24 cellular contexts compared by ENCODE assay signal in genomic region chr10:111974325-111974724, GRCh38.
"Had no signal": no experiment of that assay in that cellular context is flagged by ENCODE, and none has a peak within 500 bp of the region (broad histone marks: within the 10 kb centered on the region; RNA-seq: fewer than 3 reads in every experiment).

No MANE protein-coding gene starts in this region.

- H3K36me3 ChIP-seq: brain microvascular endothelial cell, cardiac muscle cell, SJSA1 had no signal

- H3K4me3 ChIP-seq: cardiac muscle cell, K562, SJSA1 had no signal

- H3K27ac ChIP-seq: brain microvascular endothelial cell, cardiac muscle cell, SJSA1 had no signal

- H3K4me1 ChIP-seq: SJSA1 had no signal

- H3K27me3 ChIP-seq: brain microvascular endothelial cell, cardiac muscle cell, SJSA1 had no signal

- H3K9me3 ChIP-seq: SJSA1 had no signal

- DNase-seq: activated CD4-positive, alpha-beta T cell treated with anti-CD3 and anti-CD28 coated beads for 48 hours; activated CD4-positive, alpha-beta T cell treated with anti-CD3 and anti-CD28 coated beads, Interleukin-2, amount 50 U/mL, for 4 hours; activated CD4-positive, CD25-positive, alpha-beta regulatory T cell treated with anti-CD3 and anti-CD28 coated beads, Interleukin-2, amount 50 U/mL, for 72 hours; activated CD8-positive, alpha-beta memory T cell treated with anti-CD3 and anti-CD28 coated beads, Interleukin-2, amount 50 U/mL, for 48 hours; activated CD8-positive, alpha-beta T cell treated with anti-CD3 and anti-CD28 coated beads, Interleukin-2, amount 10 ng/mL, durations not matched to agents 7 days and 5 days; activated naive CD4-positive, alpha-beta T cell treated with Interleukin-2 at 50 U/mL for 16 hours; activated naive CD8-positive, alpha-beta T cell treated with anti-CD3 and anti-CD28 coated beads, Interleukin-2, amount 50 U/mL, for 24 hours; activated T-cell treated with anti-CD3 and anti-CD28 coated beads, Interleukin-2, amount 50 U/mL, for 1 hour; amygdala; brain microvascular endothelial cell; Karpas-422; NCI-H1092; NCI-H1417; NCI-H1694; NCI-H2029; NCI-H446; NCI-H524; PC-3; SHP77; T-helper 17 cell; T-helper 9 cell had no signal
